In genomic region chr12:1660304-1661187, GRCh38 we compare ENCODE assay signal across 8 cellular contexts. TPM values are rescaled to one million over a fixed set of nuclear protein-coding genes. Genes with fewer than 3 reads are reported as not detected.
A peak's percentile ranks its signal among the peaks of the same experiment; 100 is the strongest.
DNase-seq lines count a peak whose midpoint lies in the region; TF ChIP-seq lines count a peak whose summit lies in the region.

No MANE protein-coding gene starts in this region.

- H4K20me1 ChIP-seq in smooth muscle cell (ENCODE audit: low read depth), result no peaks in the 10 kb centered on the region

- H3K4me3 ChIP-seq in HUES64 (ENCODE audit: low read length) (peak overlapping the region; percentile 26; the same call in 1 of the 2 replicates), sigmoid colon (peak overlapping the region in 2 of 4 donors; percentile 19 to 20), smooth muscle cell (no peak overlapping the region)

- H3K4me1 ChIP-seq in HUES64 (ENCODE audit: insufficient read depth, low read length) (no peaks in the 10 kb centered on the region), sigmoid colon (peaks cover 0 to 29% (median 13%) of the 10 kb centered on the region in 4 donors), smooth muscle cell (ENCODE audit: low read depth) (no peaks in the 10 kb centered on the region)

- TF ChIP-seq CTCF in sigmoid colon (IDR thresholded peaks at IDR 0.05) (no peak), smooth muscle cell (IDR thresholded peaks at IDR 0.05; ENCODE audit: borderline replicate concordance, insufficient read depth, poor library complexity, severe bottlenecking) (no peak)

- no peak overlapping the region for H3K4me2 ChIP-seq in smooth muscle cell

- H3K27ac ChIP-seq in HUES64 (ENCODE audit: low read depth, low read length), result no peak overlapping the region
- peak overlapping the region; percentile 83 to 86 (median 84) for H3K27ac ChIP-seq in sigmoid colon
- no peak overlapping the region for H3K27ac ChIP-seq in smooth muscle cell (ENCODE audit: low read depth)

- peak in 1 of 2 donors; percentile 18 for TF ChIP-seq POLR2A in sigmoid colon (IDR thresholded peaks at IDR 0.05)

- H3K79me2 ChIP-seq in smooth muscle cell (ENCODE audit: low read depth), result no peaks in the 10 kb centered on the region

- 50% methylated on average over 15 of the region's 20 CpGs for WGBS in HUES64
- WGBS in sigmoid colon, 2 donors, result 48 to 61% methylated on average over 18 of the region's 20 CpGs
- 64% methylated on average over 15 of the region's 20 CpGs for WGBS in smooth muscle cell (ENCODE audit: low lambda C conversion rate)

- H3K36me3 ChIP-seq in HUES64 (ENCODE audit: insufficient read depth, low read length) (no peaks in the 10 kb centered on the region), sigmoid colon (no peaks in the 10 kb centered on the region), smooth muscle cell (ENCODE audit: low read depth) (no peaks in the 10 kb centered on the region)

- no peak overlapping the region for H3K9ac ChIP-seq in HUES64 (ENCODE audit: low read depth, low read length)
- H3K9ac ChIP-seq in smooth muscle cell (ENCODE audit: low read depth), result no peak overlapping the region

- DNase-seq in activated T-cell treated with anti-CD3 and anti-CD28 coated beads, Interleukin-2, amount 50 U/mL, for 48 hours, result peak; percentile 38 to 45
- DNase-seq in head of caudate nucleus, result peak; percentile 56 to 91 (median 77)
- DNase-seq in sigmoid colon, result peak; percentile 89
- no peak for DNase-seq in cerebellar nuclear complex (lab: John Stamatoyannopoulos, UW)
- no peak for DNase-seq in Kasumi-1 (lab: John Stamatoyannopoulos, UW)
- DNase-seq in smooth muscle cell (lab: John Stamatoyannopoulos, UW; ENCODE audit: unreplicated experiment), result no peak
- no peak for DNase-seq in NCI-H526 treated with DMSO at 0.1 percent for 48 hours (lab: John Stamatoyannopoulos, UW)

- H3K27me3 ChIP-seq in HUES64 (ENCODE audit: insufficient read depth, low read length) (peaks cover 32% of the 10 kb centered on the region), sigmoid colon (no peaks in the 10 kb centered on the region), smooth muscle cell (ENCODE audit: low read depth) (peaks cover 12% of the 10 kb centered on the region)

- peaks cover 26% of the 10 kb centered on the region for H3F3A ChIP-seq in smooth muscle cell (ENCODE audit: low read depth)

- intact Hi-C loops in head of caudate nucleus (cut with DNase I) (no loop called here), sigmoid colon (cut with DNase I) (loop anchor here (5.0 kb wide), 1 partner anchor 372 kb away; no protein-coding TSS in a partner anchor)

- H2AFZ ChIP-seq in smooth muscle cell (ENCODE audit: low read depth), result no peak overlapping the region

- no peaks in the 10 kb centered on the region for H3K9me3 ChIP-seq in HUES64 (ENCODE audit: insufficient read depth, low read depth, low read length)
- H3K9me3 ChIP-seq in sigmoid colon, result no peaks in the 10 kb centered on the region
- H3K9me3 ChIP-seq in smooth muscle cell (replicated peaks; ENCODE audit: low read depth), result no peaks in the 10 kb centered on the region

- peak in 1 of 4 donors; percentile 0 for TF ChIP-seq EP300 in sigmoid colon (IDR thresholded peaks at IDR 0.05)

RNA-seq across cellular contexts. Expression of gene ADIPOR2, which starts 30.3 kb away (rescaled TPM):
- 28.3 TPM for polyA plus RNA-seq in HUES64 (2013, experiment 1 of 2)
- polyA plus RNA-seq in HUES64 (2013, experiment 2 of 2), result 30.1 TPM
- total RNA-seq in sigmoid colon (10 to 100 TPM; 25.2 to 29.6 (median 27.9) TPM), smooth muscle cell (34.1 and 46.8 TPM in 2 replicates)
- polyA plus RNA-seq in sigmoid colon (10 to 100 TPM; 34.2 to 65.9 (median 41.6) TPM), smooth muscle cell (7.0 and 10.4 TPM in 2 replicates)

RNA-seq across cellular contexts. Expression of gene WNT5B, which starts 31.5 kb away (rescaled TPM):
- polyA plus RNA-seq in HUES64 (2013, experiment 1 of 2), result 14.6 TPM
- 13.5 TPM for polyA plus RNA-seq in HUES64 (2013, experiment 2 of 2)
- total RNA-seq in sigmoid colon (10 to 100 TPM in 3 of 4 donors, 1 to 10 TPM in 1; 8.4 to 72.3 (median 22.1) TPM), smooth muscle cell (8.4 and 11.5 TPM in 2 replicates)
- polyA plus RNA-seq in sigmoid colon (1 to 10 TPM in 2 of 3 donors, under 1 TPM in 1; 0.69 to 3.5 (median 1.8) TPM), smooth muscle cell (31.7 and 39.7 TPM in 2 replicates)

Comparison
In these comparisons a context has a peak if more than half of its experiments do, and no peak if none do; other contexts are left out.
1. H3K27ac ChIP-seq: peak in sigmoid colon (4 of 4); none in HUES64 (single experiment) and smooth muscle cell (single experiment).
2. DNase-seq: peak in activated T-cell treated with anti-CD3 and anti-CD28 coated beads, Interleukin-2, amount 50 U/mL, for 48 hours (2 of 2), head of caudate nucleus (42 of 42) and sigmoid colon (single experiment); none in cerebellar nuclear complex (0 of 2), Kasumi-1 (0 of 2), smooth muscle cell (single experiment) and NCI-H526 treated with DMSO at 0.1 percent for 48 hours (single experiment).